In the genomic region with DNA sequence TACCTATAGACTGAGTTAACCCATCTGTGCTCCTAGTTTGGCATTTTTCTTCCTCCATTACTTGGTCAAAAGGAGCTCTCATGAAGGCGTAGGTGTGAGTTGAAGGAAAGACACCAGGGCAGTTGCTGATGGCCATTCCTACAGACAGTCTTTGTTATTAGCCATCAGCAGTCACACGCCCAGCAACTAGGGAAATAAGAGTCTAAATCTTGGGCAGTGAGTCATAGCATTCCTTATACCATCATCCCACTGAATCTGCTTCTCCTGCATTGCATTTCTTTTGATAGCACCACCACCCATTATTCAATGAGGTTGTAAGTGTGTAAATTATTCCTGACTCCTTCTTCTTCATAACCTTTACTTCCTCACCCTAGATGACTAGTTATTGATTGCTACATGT, we compare ENCODE assay signal across 13 cellular contexts.
A peak's percentile ranks its signal among the peaks of the same experiment; 100 is the strongest.
DNase-seq lines count a peak whose midpoint lies in the region; FAIRE-seq and TF ChIP-seq lines count a peak whose summit lies in the region.
"Had no signal": no experiment of that assay in that cellular context is flagged by ENCODE, and none has a peak within 500 bp of the region (broad histone marks: within the 10 kb centered on the region; RNA-seq: fewer than 3 reads in every experiment).

No MANE protein-coding gene starts in this region.

- H3K4me1 ChIP-seq in suprapubic skin: no peaks in the 10 kb centered on the region

- FAIRE-seq in H54 (lab: Jason Lieb, UNC): peak; percentile 97
- no peak for FAIRE-seq in urothelium cell line (lab: Jason Lieb, UNC)

- no peaks in the 10 kb centered on the region for H3K36me3 ChIP-seq in suprapubic skin

- TF ChIP-seq POLR2A in H54 (IDR thresholded peaks at IDR 0.05; ENCODE audit: low read depth, low read length) (no peak), suprapubic skin (IDR thresholded peaks at IDR 0.05) (no peak)

- H3K27me3 ChIP-seq in suprapubic skin: no peaks in the 10 kb centered on the region

- peak; percentile 32 for DNase-seq in H54 (ENCODE audit: insufficient read length, low spot score)
- peak; percentile 25 for DNase-seq in SW480 (ENCODE audit: low spot score)
- peak; percentile 11 for DNase-seq in foreskin melanocyte
- peak; percentile 55 for DNase-seq in urothelium cell line (ENCODE audit: low spot score)
- DNase-seq in GM19238 (ENCODE audit: insufficient read length, low spot score): no peak
- DNase-seq in activated T-cell treated with anti-CD3 and anti-CD28 coated beads, Interleukin-2, amount 50 U/mL, for 1 hour: no peak
- no peak for DNase-seq in suprapubic skin (ENCODE audit: low spot score in 2 of 2)
- DNase-seq: activated CD4-positive, alpha-beta T cell treated with anti-CD3 and anti-CD28 coated beads for 48 hours; activated T-cell treated with anti-CD3 and anti-CD28 coated beads, Interleukin-2, amount 50 U/mL, for 48 hours; anterior cingulate cortex; glutamatergic neuron; left cardiac atrium; NCI-H1048 had no signal

- no peak overlapping the region for H3K27ac ChIP-seq in suprapubic skin

- TF ChIP-seq EP300 in suprapubic skin (IDR thresholded peaks at IDR 0.05): no peak

- 67% methylated on average over 2 of the region's 2 CpGs for WGBS in suprapubic skin

- H3K9me3 ChIP-seq in suprapubic skin: peaks cover 4% of the 10 kb centered on the region

- no peak for TF ChIP-seq CTCF in suprapubic skin (IDR thresholded peaks at IDR 0.05)

- no peak overlapping the region for H3K4me3 ChIP-seq in suprapubic skin

Comparison
In these comparisons a context has a peak if more than half of its experiments do, and no peak if none do; other contexts are left out.
1. DNase-seq: peak in H54 (single experiment), SW480 (single experiment), foreskin melanocyte (single experiment) and urothelium cell line (single experiment); none in GM19238 (single experiment), activated T-cell treated with anti-CD3 and anti-CD28 coated beads, Interleukin-2, amount 50 U/mL, for 1 hour (single experiment) and suprapubic skin (0 of 2).